ENCODE assay signal across 1 cellular context in genomic region chr3:155370198-155370597, GRCh38.
TF ChIP-seq lines count a peak whose summit lies in the region.

No MANE protein-coding gene starts in this region.

TF ChIP-seq in GM23338, 12 proteins besides CTCF, POLR2A, EP300 and RAD21 (continued from another document):
- no peak for TF ChIP-seq ZNF462 (CRISPR knock-in tag; IDR thresholded peaks at IDR 0.05)
- no peak for TF ChIP-seq REST (IDR thresholded peaks at IDR 0.05; ENCODE audit: unreplicated experiment)
